ENCODE assay signal across 1 cellular context in genomic region chr19:46731007-46731501, GRCh38.
A peak's percentile ranks its signal among the peaks of the same experiment; 100 is the strongest.
TF ChIP-seq lines count a peak whose summit lies in the region.

No MANE protein-coding gene starts in this region.

TF ChIP-seq in H1, 55 proteins besides CTCF, POLR2A, EP300 and RAD21:
- TF ChIP-seq GTF2F1 (IDR thresholded peaks at IDR 0.05; ENCODE audit: borderline replicate concordance, low read depth, low read length) (no peak), FOSL1 (IDR thresholded peaks at IDR 0.05; ENCODE audit: insufficient read depth, low read depth, low read length) (no peak), TBP (IDR thresholded peaks at IDR 0.05; ENCODE audit: low read depth, low read length) (no peak), BACH1 (IDR thresholded peaks at IDR 0.05; ENCODE audit: low read length) (0 out of 2 replicates have a peak, but pooled peaks have one; percentile 42)
